Comparison of ENCODE assay signal across 1 cellular context in genomic region chr16:84239186-84239790, GRCh38.
TF ChIP-seq lines count a peak whose summit lies in the region.

No MANE protein-coding gene starts in this region.

TF ChIP-seq in SK-N-SH, 30 proteins besides CTCF, POLR2A, EP300 and RAD21 (continued from another document):
- TF ChIP-seq TCF12 (IDR thresholded peaks at IDR 0.05) (no peak), SMC3 (IDR thresholded peaks at IDR 0.05; ENCODE audit: low read depth, low read length) (no peak), POLR2AphosphoS5 (IDR thresholded peaks at IDR 0.05; ENCODE audit: low read depth, low read length) (no peak), RFX5 (IDR thresholded peaks at IDR 0.05; ENCODE audit: low read length) (no peak), NRF1 (IDR thresholded peaks at IDR 0.05; ENCODE audit: low read depth, low read length) (no peak), MEF2A (IDR thresholded peaks at IDR 0.05; ENCODE audit: borderline replicate concordance, low read depth) (no peak)
- TF ChIP-seq, protein P1, sequence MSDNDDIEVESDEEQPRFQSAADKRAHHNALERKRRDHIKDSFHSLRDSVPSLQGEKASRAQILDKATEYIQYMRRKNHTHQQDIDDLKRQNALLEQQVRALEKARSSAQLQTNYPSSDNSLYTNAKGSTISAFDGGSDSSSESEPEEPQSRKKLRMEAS (IDR thresholded peaks at IDR 0.05; ENCODE audit: low read depth) = no peak
